12 cellular contexts compared by ENCODE assay signal in the genomic region with DNA sequence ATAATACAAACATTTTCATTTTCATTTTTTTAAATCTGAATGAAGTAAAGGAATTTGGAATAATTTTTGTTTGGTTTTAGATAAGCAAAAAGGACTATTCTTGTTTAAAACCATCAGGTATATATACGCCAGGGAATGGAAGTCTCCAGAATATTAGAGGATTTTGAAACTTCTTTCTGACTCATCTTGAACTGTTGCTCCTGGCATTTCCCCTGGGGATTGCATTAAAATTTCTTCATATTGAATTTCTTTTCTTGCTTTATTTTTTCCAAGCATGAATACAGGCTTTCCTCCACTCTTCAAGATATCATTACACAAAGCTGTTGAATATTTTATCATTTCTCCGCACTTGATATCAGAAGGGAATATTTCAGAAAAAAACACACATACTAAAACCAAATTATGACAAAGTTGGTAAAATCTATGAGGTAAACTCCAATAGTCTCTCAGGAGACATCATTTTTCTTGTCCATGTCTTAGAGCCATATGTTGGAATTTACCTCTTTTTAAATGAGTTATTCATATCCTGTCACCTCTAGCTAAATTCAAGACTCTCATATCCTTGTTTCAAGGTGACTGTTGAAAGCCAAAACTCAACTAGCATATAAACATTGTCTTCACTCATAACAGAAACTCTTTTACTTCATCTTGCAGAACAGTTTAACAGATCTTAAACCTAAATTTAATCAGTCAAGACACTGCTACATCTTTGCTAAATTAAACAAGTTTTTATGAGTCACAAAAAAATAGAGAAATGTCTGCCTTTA. TPM values are rescaled to one million over a fixed set of nuclear protein-coding genes. Genes with fewer than 3 reads are reported as not detected.
DNase-seq lines count a peak whose midpoint lies in the region; ATAC-seq and FAIRE-seq lines count a peak whose summit lies in the region.
"Had no signal": no experiment of that assay in that cellular context is flagged by ENCODE, and none has a peak within 500 bp of the region (broad histone marks: within the 10 kb centered on the region; RNA-seq: fewer than 3 reads in every experiment).

No MANE protein-coding gene starts in this region.

- peak; percentile 75 for ATAC-seq in GM21526 (IDR thresholded peaks at IDR 0.05; ENCODE audit: low FRiP score, unreplicated experiment)
- ATAC-seq in HG03378 (IDR thresholded peaks at IDR 0.05; ENCODE audit: unreplicated experiment), result peak; percentile 90
- ATAC-seq in right cardiac atrium, result no peak

- DNase-seq in GM18507 (ENCODE audit: extremely low spot score, insufficient read length, low read depth) (no peak), fibroblast of peridontal ligament (ENCODE audit: extremely low read depth) (peak; percentile 85), NCI-H1436 treated with DMSO at 0.1 percent for 48 hours (lab: John Stamatoyannopoulos, UW) (no peak), right cardiac atrium (no peak), NCI-H748 treated with DMSO at 0.1 percent for 48 hours (lab: John Stamatoyannopoulos, UW) (no peak)
- no peak for DNase-seq in stimulated activated CD4-positive, alpha-beta T cell treated with anti-CD3 and anti-CD28 coated beads, Interleukin-12 subunit alpha, Interleukin-12 subunit beta, amount 100 ng/mL, for 4 hours
- DNase-seq: Calu3, NCI-H1694 had no signal

- WGBS in right cardiac atrium, result 58% methylated on average over 2 of the region's 2 CpGs

- no peak overlapping the region for H3K4me3 ChIP-seq in right cardiac atrium (ENCODE audit: low read length)
- H3K4me3 ChIP-seq: right atrium auricular region had no signal

- no peaks in the 10 kb centered on the region for H3K9me3 ChIP-seq in right cardiac atrium (ENCODE audit: control insufficient read depth, low read length)
- H3K9me3 ChIP-seq: right atrium auricular region had no signal

- peak; percentile 33 for FAIRE-seq in GM18507 (lab: Jason Lieb, UNC)

- no peak overlapping the region for H3K27ac ChIP-seq in right cardiac atrium (ENCODE audit: low read length)
- H3K27ac ChIP-seq: right atrium auricular region had no signal

- H3K4me1 ChIP-seq in right cardiac atrium (ENCODE audit: control insufficient read depth, insufficient read depth, low read length), result no peaks in the 10 kb centered on the region
- H3K4me1 ChIP-seq: right atrium auricular region had no signal

- H3K27me3 ChIP-seq in right cardiac atrium (ENCODE audit: control insufficient read depth, insufficient read depth), result no peaks in the 10 kb centered on the region
- H3K27me3 ChIP-seq: right atrium auricular region had no signal

- intact Hi-C loops in right cardiac atrium (cut with DNase I), result no loop called here

RNA-seq across cellular contexts. Expression of a gene that starts 20.7 kb away (rescaled TPM):
- total RNA-seq in right cardiac atrium, result not detected
- polyA plus RNA-seq in right cardiac atrium, result not detected
- total RNA-seq: Calu3, dermis microvascular lymphatic vessel endothelial cell, right atrium auricular region had no signal

RNA-seq across cellular contexts. Expression of a gene that starts 50.3 kb away (rescaled TPM):
- not detected for total RNA-seq in right cardiac atrium
- 0.11 TPM for polyA plus RNA-seq in right cardiac atrium
- total RNA-seq: right atrium auricular region had no signal

RNA-seq across cellular contexts. Expression of a gene that starts 55.3 kb away (rescaled TPM):
- total RNA-seq in right cardiac atrium, result not detected
- not detected for polyA plus RNA-seq in right cardiac atrium
- total RNA-seq: Calu3, dermis microvascular lymphatic vessel endothelial cell, right atrium auricular region had no signal

Comparison
In these comparisons a context has a peak if more than half of its experiments do, and no peak if none do; other contexts are left out.
1. ATAC-seq: peak in GM21526 (single experiment) and HG03378 (single experiment); none in right cardiac atrium (0 of 2).